ENCODE assay signal across 8 cellular contexts in the genomic region with DNA sequence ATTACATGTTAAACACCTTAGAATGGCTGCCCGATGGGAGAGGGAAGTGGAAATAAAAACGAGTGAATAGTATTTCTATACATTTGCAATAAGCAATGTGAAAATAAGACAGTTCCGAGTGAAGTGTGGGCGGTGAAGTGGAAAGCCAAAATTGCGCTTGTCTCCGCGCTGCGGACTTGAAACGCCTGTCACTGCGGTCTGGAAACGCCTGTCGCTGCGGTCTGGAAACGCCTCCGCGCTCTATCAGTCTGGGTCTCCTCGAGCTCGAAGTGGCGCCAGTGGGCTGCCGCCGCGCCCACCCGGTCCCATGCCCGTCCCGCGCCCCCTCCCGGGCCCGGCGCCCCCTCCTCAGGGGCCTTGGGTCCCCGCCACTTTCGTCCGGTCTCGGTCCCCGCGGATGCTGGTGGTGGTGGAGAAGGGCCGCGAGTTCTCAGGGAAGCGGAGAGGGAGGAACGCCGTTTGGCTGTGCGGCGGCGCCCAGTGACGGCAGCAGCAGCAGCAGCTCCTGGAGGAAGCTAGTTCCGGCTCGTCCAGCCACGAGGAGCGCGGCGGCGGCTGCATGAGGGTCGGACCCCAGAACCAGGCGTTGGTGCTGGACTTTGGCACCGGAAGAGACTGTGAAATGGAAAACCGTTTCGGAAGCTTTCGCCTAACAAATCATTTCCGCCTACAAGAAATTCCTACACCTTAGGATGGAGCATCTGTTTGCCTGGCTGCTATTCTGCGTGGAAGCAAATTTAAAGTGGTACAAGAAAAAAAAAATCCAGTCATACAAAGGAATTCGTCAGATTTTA. TPM values are rescaled to one million over a fixed set of nuclear protein-coding genes. Genes with fewer than 3 reads are reported as not detected.
DNase-seq lines count a peak whose midpoint lies in the region; ATAC-seq and TF ChIP-seq lines count a peak whose summit lies in the region.

No MANE protein-coding gene starts in this region.

- peak; percentile 9 for DNase-seq in BJ (ENCODE audit: low read depth)
- DNase-seq in NCI-H128 (lab: John Stamatoyannopoulos, UW; ENCODE audit: unreplicated experiment) = peak; percentile 53
- DNase-seq in right atrium auricular region (ENCODE audit: low spot score) = peak; percentile 77
- peak; percentile 95 for DNase-seq in posterior vena cava (ENCODE audit: low spot score)
- DNase-seq in uterus = peak; percentile 56 to 65

- H3K9me3 ChIP-seq in right atrium auricular region = no peaks in the 10 kb centered on the region
- H3K9me3 ChIP-seq in uterus = no peaks in the 10 kb centered on the region

- ATAC-seq in GM21367 (IDR thresholded peaks at IDR 0.05; ENCODE audit: unreplicated experiment) = peak; percentile 19

- peaks cover 28% of the 10 kb centered on the region for H3K4me1 Mint-ChIP-seq in T-helper 1 cell treated with Interleukin-12 subunit alpha and Interleukin-12 subunit beta and Interleukin-4 antibody, amounts not matched to agents 30 μg/mL and 1 μg/mL, for 36 hours (ENCODE audit: low read depth)

- peak overlapping the region; percentile 55 for H3K27ac Mint-ChIP-seq in T-helper 1 cell treated with Interleukin-12 subunit alpha and Interleukin-12 subunit beta and Interleukin-4 antibody, amounts not matched to agents 30 μg/mL and 1 μg/mL, for 36 hours

- TF ChIP-seq POLR2A in uterus (IDR thresholded peaks at IDR 0.05) = peak in 1 of 2 donors; percentile 35

- H3K27ac ChIP-seq in angular gyrus (ENCODE audit: low read depth, low read length) (peak overlapping the region; percentile 49), right atrium auricular region (peak overlapping the region; percentile 85 to 87), uterus (peak overlapping the region; percentile 78 to 86)

- peak overlapping the region; percentile 86 for H3K4me3 Mint-ChIP-seq in T-helper 1 cell treated with Interleukin-12 subunit alpha and Interleukin-12 subunit beta and Interleukin-4 antibody, amounts not matched to agents 30 μg/mL and 1 μg/mL, for 36 hours

- no peaks in the 10 kb centered on the region for H3K27me3 ChIP-seq in BJ (ENCODE audit: control insufficient read depth, insufficient read depth, low read length)
- H3K27me3 ChIP-seq in right atrium auricular region = no peaks in the 10 kb centered on the region
- no peaks in the 10 kb centered on the region for H3K27me3 ChIP-seq in uterus

- TF ChIP-seq CTCF in BJ (IDR thresholded peaks at IDR 0.05; ENCODE audit: insufficient read depth, low read depth, low read length) (0 out of 2 replicates have a peak, but pooled peaks have one; percentile 5), right atrium auricular region (IDR thresholded peaks at IDR 0.05) (peak in 1 of 2 donors; percentile 30), uterus (IDR thresholded peaks at IDR 0.05) (no peak)

- H3K4me1 ChIP-seq in right atrium auricular region (peaks cover 0 to 25% of the 10 kb centered on the region in 2 donors), uterus (no peaks in the 10 kb centered on the region)

- POLR2A ChIA-PET in BJ (lab: Charles Lee) = interaction anchor here (0.6 kb wide), 1 partner anchor 14 kb away, joined by 3 read pairs; no protein-coding TSS in a partner anchor

- H3K9me3 Mint-ChIP-seq in T-helper 1 cell treated with Interleukin-12 subunit alpha and Interleukin-12 subunit beta and Interleukin-4 antibody, amounts not matched to agents 30 μg/mL and 1 μg/mL, for 36 hours = no peaks in the 10 kb centered on the region

- H3K36me3 ChIP-seq in BJ (ENCODE audit: control insufficient read depth, insufficient read depth, low read length) = no peaks in the 10 kb centered on the region
- no peaks in the 10 kb centered on the region for H3K36me3 ChIP-seq in right atrium auricular region
- H3K36me3 ChIP-seq in uterus = no peaks in the 10 kb centered on the region

- intact Hi-C loops in posterior vena cava (cut with DNase I) = no loop called here
- intact Hi-C loops in uterus (cut with DNase I; ENCODE audit: low total_unique reads) = no loop called here

- H3K27me3 Mint-ChIP-seq in T-helper 1 cell treated with Interleukin-12 subunit alpha and Interleukin-12 subunit beta and Interleukin-4 antibody, amounts not matched to agents 30 μg/mL and 1 μg/mL, for 36 hours (ENCODE audit: low read depth) = peaks cover 47% of the 10 kb centered on the region

- CTCF ChIA-PET in BJ (lab: Yijun Ruan, JAX) = interaction anchor here (0.5 to 3.5 kb wide), 24 partner anchors 9 to 511 kb away, joined by 3 to 42 read pairs (median 4); no protein-coding TSS in a partner anchor

- H3K36me3 Mint-ChIP-seq in T-helper 1 cell treated with Interleukin-12 subunit alpha and Interleukin-12 subunit beta and Interleukin-4 antibody, amounts not matched to agents 30 μg/mL and 1 μg/mL, for 36 hours (ENCODE audit: low read depth) = peaks cover 8% of the 10 kb centered on the region

- H3K4me3 ChIP-seq in BJ (ENCODE audit: low read depth, low read length) = peak overlapping the region; percentile 53
- peak overlapping the region; percentile 62 to 73 for H3K4me3 ChIP-seq in right atrium auricular region
- H3K4me3 ChIP-seq in uterus = peak overlapping the region; percentile 44 to 64

RNA-seq across cellular contexts. Expression of a gene that starts 1.8 kb away (rescaled TPM):
- polyA plus RNA-seq in BJ (2011; rRNA removed) = 1.5 and 2.0 TPM in 2 replicates
- 3.1 TPM in 2 replicates for polyA minus RNA-seq in BJ (2011; rRNA and poly(A)+ RNA removed)
- total RNA-seq in right atrium auricular region (1 to 10 TPM; 2.0 to 3.6 TPM), posterior vena cava (1 to 10 TPM; 2.5 to 2.9 TPM), uterus (1 to 10 TPM in 2 of 4 donors, under 1 TPM in 2; 0.29 to 4.6 (median 0.91) TPM)

RNA-seq across cellular contexts. Expression of a gene that starts 35.0 kb away (rescaled TPM):
- not detected in 2 replicates for polyA plus RNA-seq in BJ (2011; rRNA removed)
- not detected in 2 replicates for polyA minus RNA-seq in BJ (2011; rRNA and poly(A)+ RNA removed)
- total RNA-seq in right atrium auricular region = 10 to 100 TPM; 18.7 to 19.5 TPM
- total RNA-seq in posterior vena cava = 1 to 10 TPM in 1 of 2 donors, under 1 TPM in 1; 0.56 to 1.3 TPM
- 1 to 10 TPM in 1 of 4 donors, under 1 TPM in 1, not detected in 2; 0.83 to 3.9 TPM for total RNA-seq in uterus

Comparison
In these comparisons a context has a peak if more than half of its experiments do, and no peak if none do; other contexts are left out.
1. Peak in every context shown above with its lines: DNase-seq, ATAC-seq, H3K4me3 ChIP-seq and H3K27ac ChIP-seq.
2. DNase-seq: peak in every context shown above with its lines; median percentile 95 in posterior vena cava; 77 in right atrium auricular region; 60 in uterus; 53 in NCI-H128; 9 in BJ.
3. RNA of a gene that starts 35.0 kb away (total RNA-seq): 18.7 to 19.5 TPM in right atrium auricular region; 0.56 to 1.3 TPM in posterior vena cava and 0.83 to 3.9 TPM in uterus; every median in the first group is over 4 times any median in the second.